ENCODE assay signal across 24 cellular contexts in genomic region chr10:2225609-2226008, GRCh38.
"Had no signal": no experiment of that assay in that cellular context is flagged by ENCODE, and none has a peak within 500 bp of the region (broad histone marks: within the 10 kb centered on the region; RNA-seq: fewer than 3 reads in every experiment).

No MANE protein-coding gene starts in this region.

- H3K27me3 ChIP-seq: brain microvascular endothelial cell, heart right ventricle, left lung, testis, transverse colon had no signal

- H3K36me3 ChIP-seq: brain microvascular endothelial cell, heart right ventricle, left lung, lower lobe of right lung, transverse colon, WERI-Rb-1 had no signal

- DNase-seq: activated CD4-positive, alpha-beta memory T cell treated with anti-CD3 and anti-CD28 coated beads, Interleukin-2, amount 10 ng/mL, durations not matched to agents 7 days and 5 days; activated CD4-positive, alpha-beta T cell treated with anti-CD3 and anti-CD28 coated beads for 1 hour; activated CD4-positive, alpha-beta T cell treated with anti-CD3 and anti-CD28 coated beads, Interleukin-2, amount 10 ng/mL, durations not matched to agents 7 days and 5 days; activated gamma-delta T cell treated with Interleukin-2 at 50 U/mL for 16 hours; activated naive CD4-positive, alpha-beta T cell treated with anti-CD3 and anti-CD28 coated beads, Interleukin-2, amount 50 U/mL, for 16 hours; activated T-cell treated with anti-CD3 and anti-CD28 coated beads, Interleukin-2, amount 50 U/mL, for 4 hours; amniotic stem cell; brain microvascular endothelial cell; caudate nucleus; endodermal cell; foreskin fibroblast; heart right ventricle; left lung; lower lobe of right lung; posterior cingulate gyrus; right cardiac atrium; stimulated activated CD4-positive, alpha-beta T cell treated with anti-CD3 and anti-CD28 coated beads, Interleukin-15, amount 100 ng/mL, for 24 hours; stimulated activated naive CD4-positive, alpha-beta T cell treated with Interleukin-2 at 50 U/mL for 16 hours; T1000; testis; transverse colon; WERI-Rb-1 had no signal

- ATAC-seq: activated T-cell treated with anti-CD3 and anti-CD28 coated beads, Interleukin-2, amount 50 U/mL, for 4 hours; activated T-helper 17 cell treated with anti-CD3 and anti-CD28 coated beads, Interleukin-2, amount 50 U/mL, for 72 hours; esophagus mucosa; heart right ventricle; left lung; lower lobe of right lung; right cardiac atrium had no signal

- H3K9me3 ChIP-seq: heart right ventricle, left lung, lower lobe of right lung, testis, transverse colon had no signal

- H3K4me1 ChIP-seq: heart right ventricle, left lung, lower lobe of right lung, testis, transverse colon had no signal

- H3K27ac ChIP-seq: brain microvascular endothelial cell, heart right ventricle, left lung, lower lobe of right lung, testis, transverse colon, WERI-Rb-1 had no signal

- H3K4me3 ChIP-seq: heart right ventricle, left lung, lower lobe of right lung, testis, transverse colon had no signal
